1 cellular context compared by ENCODE assay signal in the genomic region with DNA sequence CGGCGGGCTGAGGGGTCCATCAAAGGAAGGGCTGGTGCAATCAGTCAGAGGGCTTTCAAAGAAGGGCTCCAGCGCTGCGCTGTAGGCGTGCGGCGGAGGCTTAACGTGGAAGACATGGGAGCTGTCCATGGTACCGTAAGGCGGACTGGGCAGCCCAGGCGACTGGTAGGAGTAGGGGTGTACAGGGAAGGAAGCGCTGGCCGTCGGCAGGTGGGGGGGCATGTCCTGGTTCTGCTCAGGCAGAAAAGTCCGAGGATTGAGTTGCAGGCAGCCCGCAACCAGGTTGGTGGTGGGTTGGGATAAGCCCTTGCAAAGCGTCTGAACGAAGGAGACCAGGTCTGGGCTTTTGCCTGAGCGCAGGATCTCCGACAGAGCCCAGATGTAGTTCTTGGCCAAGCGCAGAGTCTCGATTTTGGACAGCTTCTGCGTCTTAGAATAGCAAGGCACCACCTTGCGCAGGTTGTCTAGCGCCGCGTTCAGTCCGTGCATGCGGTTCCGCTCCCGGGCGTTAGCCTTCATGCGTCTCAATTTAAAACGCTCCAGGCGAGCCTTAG.
TF ChIP-seq lines count a peak whose summit lies in the region.

No MANE protein-coding gene starts in this region.

TF ChIP-seq in HepG2, 621 proteins besides CTCF, POLR2A, EP300 and RAD21 (continued from another document and continues in another):
- TF ChIP-seq, protein P1, sequence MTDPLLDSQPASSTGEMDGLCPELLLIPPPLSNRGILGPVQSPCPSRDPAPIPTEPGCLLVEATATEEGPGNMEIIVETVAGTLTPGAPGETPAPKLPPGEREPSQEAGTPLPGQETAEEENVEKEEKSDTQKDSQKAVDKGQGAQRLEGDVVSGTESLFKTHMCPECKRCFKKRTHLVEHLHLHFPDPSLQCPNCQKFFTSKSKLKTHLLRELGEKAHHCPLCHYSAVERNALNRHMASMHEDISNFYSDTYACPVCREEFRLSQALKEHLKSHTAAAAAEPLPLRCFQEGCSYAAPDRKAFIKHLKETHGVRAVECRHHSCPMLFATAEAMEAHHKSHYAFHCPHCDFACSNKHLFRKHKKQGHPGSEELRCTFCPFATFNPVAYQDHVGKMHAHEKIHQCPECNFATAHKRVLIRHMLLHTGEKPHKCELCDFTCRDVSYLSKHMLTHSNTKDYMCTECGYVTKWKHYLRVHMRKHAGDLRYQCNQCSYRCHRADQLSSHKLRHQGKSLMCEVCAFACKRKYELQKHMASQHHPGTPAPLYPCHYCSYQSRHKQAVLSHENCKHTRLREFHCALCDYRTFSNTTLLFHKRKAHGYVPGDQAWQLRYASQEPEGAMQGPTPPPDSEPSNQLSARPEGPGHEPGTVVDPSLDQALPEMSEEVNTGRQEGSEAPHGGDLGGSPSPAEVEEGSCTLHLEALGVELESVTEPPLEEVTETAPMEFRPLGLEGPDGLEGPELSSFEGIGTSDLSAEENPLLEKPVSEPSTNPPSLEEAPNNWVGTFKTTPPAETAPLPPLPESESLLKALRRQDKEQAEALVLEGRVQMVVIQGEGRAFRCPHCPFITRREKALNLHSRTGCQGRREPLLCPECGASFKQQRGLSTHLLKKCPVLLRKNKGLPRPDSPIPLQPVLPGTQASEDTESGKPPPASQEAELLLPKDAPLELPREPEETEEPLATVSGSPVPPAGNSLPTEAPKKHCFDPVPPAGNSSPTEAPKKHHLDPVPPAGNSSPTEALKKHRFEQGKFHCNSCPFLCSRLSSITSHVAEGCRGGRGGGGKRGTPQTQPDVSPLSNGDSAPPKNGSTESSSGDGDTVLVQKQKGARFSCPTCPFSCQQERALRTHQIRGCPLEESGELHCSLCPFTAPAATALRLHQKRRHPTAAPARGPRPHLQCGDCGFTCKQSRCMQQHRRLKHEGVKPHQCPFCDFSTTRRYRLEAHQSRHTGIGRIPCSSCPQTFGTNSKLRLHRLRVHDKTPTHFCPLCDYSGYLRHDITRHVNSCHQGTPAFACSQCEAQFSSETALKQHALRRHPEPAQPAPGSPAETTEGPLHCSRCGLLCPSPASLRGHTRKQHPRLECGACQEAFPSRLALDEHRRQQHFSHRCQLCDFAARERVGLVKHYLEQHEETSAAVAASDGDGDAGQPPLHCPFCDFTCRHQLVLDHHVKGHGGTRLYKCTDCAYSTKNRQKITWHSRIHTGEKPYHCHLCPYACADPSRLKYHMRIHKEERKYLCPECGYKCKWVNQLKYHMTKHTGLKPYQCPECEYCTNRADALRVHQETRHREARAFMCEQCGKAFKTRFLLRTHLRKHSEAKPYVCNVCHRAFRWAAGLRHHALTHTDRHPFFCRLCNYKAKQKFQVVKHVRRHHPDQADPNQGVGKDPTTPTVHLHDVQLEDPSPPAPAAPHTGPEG (CRISPR knock-in tag; IDR thresholded peaks at IDR 0.05): peak; percentile 82; the same call in 1 of the 2 replicates
- TF ChIP-seq ZNF615 (CRISPR knock-in tag; IDR thresholded peaks at IDR 0.05; ENCODE audit: borderline replicate concordance) (no peak; the same call in 1 of the 2 replicates), U2AF1 (optimal IDR thresholded peaks at IDR 0.05; ENCODE audit: low read depth, low read length) (no peak), ZNF224 (CRISPR knock-in tag; IDR thresholded peaks at IDR 0.05) (no peak), ZSCAN21 (CRISPR knock-in tag; IDR thresholded peaks at IDR 0.05; ENCODE audit: borderline replicate concordance) (peak; percentile 90), ZSCAN12 (CRISPR knock-in tag; IDR thresholded peaks at IDR 0.05) (0 out of 2 replicates have a peak, but pooled peaks have one; percentile 72), ZNF441 (CRISPR knock-in tag; IDR thresholded peaks at IDR 0.05; ENCODE audit: borderline replicate concordance) (peak; percentile 80; the same call in 1 of the 2 replicates), TBX3 (IDR thresholded peaks at IDR 0.05; ENCODE audit: borderline replicate concordance) (no peak), CHD2 (IDR thresholded peaks at IDR 0.05; ENCODE audit: low read depth, low read length) (no peak), ZMYM4 (CRISPR knock-in tag; IDR thresholded peaks at IDR 0.05) (peak; percentile 83), MEIS1 (CRISPR knock-in tag; IDR thresholded peaks at IDR 0.05; ENCODE audit: borderline replicate concordance) (no peak), NRL (CRISPR knock-in tag; IDR thresholded peaks at IDR 0.05; ENCODE audit: borderline replicate concordance) (peak; percentile 82), MED8 (CRISPR knock-in tag; IDR thresholded peaks at IDR 0.05; ENCODE audit: insufficient replicate concordance) (no peak), NR2F6 (IDR thresholded peaks at IDR 0.05) (no peak), NR2F6 (CRISPR knock-in tag; IDR thresholded peaks at IDR 0.05) (no peak), IKZF4 (CRISPR knock-in tag; IDR thresholded peaks at IDR 0.05; ENCODE audit: borderline replicate concordance, low read depth, not compliant biosample characterization) (peak; percentile 93), HMGA1 (CRISPR knock-in tag; conservative IDR thresholded peaks at IDR 0.05) (no peak), SCMH1 (CRISPR knock-in tag; IDR thresholded peaks at IDR 0.05; ENCODE audit: borderline replicate concordance) (no peak), HMG20A (CRISPR knock-in tag; IDR thresholded peaks at IDR 0.05; ENCODE audit: borderline replicate concordance) (no peak), ZNF205 (CRISPR knock-in tag; IDR thresholded peaks at IDR 0.05) (peak; percentile 77), ISX (CRISPR knock-in tag; conservative IDR thresholded peaks at IDR 0.05) (peak; percentile 95), ZNF879 (CRISPR knock-in tag; IDR thresholded peaks at IDR 0.05) (no peak), RFX3 (CRISPR knock-in tag; IDR thresholded peaks at IDR 0.05) (no peak), NFYB (CRISPR knock-in tag; IDR thresholded peaks at IDR 0.05) (no peak; the same call in 1 of the 2 replicates), FOXJ3 (CRISPR knock-in tag; IDR thresholded peaks at IDR 0.05; ENCODE audit: borderline replicate concordance) (no peak)
- TF ChIP-seq, protein P2, sequence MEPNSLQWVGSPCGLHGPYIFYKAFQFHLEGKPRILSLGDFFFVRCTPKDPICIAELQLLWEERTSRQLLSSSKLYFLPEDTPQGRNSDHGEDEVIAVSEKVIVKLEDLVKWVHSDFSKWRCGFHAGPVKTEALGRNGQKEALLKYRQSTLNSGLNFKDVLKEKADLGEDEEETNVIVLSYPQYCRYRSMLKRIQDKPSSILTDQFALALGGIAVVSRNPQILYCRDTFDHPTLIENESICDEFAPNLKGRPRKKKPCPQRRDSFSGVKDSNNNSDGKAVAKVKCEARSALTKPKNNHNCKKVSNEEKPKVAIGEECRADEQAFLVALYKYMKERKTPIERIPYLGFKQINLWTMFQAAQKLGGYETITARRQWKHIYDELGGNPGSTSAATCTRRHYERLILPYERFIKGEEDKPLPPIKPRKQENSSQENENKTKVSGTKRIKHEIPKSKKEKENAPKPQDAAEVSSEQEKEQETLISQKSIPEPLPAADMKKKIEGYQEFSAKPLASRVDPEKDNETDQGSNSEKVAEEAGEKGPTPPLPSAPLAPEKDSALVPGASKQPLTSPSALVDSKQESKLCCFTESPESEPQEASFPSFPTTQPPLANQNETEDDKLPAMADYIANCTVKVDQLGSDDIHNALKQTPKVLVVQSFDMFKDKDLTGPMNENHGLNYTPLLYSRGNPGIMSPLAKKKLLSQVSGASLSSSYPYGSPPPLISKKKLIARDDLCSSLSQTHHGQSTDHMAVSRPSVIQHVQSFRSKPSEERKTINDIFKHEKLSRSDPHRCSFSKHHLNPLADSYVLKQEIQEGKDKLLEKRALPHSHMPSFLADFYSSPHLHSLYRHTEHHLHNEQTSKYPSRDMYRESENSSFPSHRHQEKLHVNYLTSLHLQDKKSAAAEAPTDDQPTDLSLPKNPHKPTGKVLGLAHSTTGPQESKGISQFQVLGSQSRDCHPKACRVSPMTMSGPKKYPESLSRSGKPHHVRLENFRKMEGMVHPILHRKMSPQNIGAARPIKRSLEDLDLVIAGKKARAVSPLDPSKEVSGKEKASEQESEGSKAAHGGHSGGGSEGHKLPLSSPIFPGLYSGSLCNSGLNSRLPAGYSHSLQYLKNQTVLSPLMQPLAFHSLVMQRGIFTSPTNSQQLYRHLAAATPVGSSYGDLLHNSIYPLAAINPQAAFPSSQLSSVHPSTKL (CRISPR knock-in tag; IDR thresholded peaks at IDR 0.05): peak; percentile 55
- TF ChIP-seq, protein P3, sequence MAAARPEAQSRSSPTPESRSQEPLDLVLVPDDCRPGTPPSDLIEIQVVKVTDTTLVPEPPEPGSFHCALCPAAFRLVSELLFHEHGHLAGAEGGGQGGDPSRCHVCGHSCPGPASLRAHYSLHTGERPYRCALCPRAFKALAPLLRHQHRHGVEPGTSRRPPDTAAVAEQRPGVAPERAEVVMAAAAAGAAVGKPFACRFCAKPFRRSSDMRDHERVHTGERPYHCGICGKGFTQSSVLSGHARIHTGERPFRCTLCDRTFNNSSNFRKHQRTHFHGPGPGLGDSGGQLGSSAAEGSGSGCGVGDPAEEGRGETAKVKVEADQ (CRISPR knock-in tag; IDR thresholded peaks at IDR 0.05; ENCODE audit: borderline replicate concordance): no peak
- TF ChIP-seq, protein P4, sequence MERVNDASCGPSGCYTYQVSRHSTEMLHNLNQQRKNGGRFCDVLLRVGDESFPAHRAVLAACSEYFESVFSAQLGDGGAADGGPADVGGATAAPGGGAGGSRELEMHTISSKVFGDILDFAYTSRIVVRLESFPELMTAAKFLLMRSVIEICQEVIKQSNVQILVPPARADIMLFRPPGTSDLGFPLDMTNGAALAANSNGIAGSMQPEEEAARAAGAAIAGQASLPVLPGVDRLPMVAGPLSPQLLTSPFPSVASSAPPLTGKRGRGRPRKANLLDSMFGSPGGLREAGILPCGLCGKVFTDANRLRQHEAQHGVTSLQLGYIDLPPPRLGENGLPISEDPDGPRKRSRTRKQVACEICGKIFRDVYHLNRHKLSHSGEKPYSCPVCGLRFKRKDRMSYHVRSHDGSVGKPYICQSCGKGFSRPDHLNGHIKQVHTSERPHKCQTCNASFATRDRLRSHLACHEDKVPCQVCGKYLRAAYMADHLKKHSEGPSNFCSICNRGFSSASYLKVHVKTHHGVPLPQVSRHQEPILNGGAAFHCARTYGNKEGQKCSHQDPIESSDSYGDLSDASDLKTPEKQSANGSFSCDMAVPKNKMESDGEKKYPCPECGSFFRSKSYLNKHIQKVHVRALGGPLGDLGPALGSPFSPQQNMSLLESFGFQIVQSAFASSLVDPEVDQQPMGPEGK (CRISPR knock-in tag; IDR thresholded peaks at IDR 0.05): peak; percentile 43; the same call in 1 of the 2 replicates
- TF ChIP-seq, protein P5, sequence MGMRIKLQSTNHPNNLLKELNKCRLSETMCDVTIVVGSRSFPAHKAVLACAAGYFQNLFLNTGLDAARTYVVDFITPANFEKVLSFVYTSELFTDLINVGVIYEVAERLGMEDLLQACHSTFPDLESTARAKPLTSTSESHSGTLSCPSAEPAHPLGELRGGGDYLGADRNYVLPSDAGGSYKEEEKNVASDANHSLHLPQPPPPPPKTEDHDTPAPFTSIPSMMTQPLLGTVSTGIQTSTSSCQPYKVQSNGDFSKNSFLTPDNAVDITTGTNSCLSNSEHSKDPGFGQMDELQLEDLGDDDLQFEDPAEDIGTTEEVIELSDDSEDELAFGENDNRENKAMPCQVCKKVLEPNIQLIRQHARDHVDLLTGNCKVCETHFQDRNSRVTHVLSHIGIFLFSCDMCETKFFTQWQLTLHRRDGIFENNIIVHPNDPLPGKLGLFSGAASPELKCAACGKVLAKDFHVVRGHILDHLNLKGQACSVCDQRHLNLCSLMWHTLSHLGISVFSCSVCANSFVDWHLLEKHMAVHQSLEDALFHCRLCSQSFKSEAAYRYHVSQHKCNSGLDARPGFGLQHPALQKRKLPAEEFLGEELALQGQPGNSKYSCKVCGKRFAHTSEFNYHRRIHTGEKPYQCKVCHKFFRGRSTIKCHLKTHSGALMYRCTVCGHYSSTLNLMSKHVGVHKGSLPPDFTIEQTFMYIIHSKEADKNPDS (CRISPR knock-in tag; IDR thresholded peaks at IDR 0.05): no peak
- TF ChIP-seq, protein P6, sequence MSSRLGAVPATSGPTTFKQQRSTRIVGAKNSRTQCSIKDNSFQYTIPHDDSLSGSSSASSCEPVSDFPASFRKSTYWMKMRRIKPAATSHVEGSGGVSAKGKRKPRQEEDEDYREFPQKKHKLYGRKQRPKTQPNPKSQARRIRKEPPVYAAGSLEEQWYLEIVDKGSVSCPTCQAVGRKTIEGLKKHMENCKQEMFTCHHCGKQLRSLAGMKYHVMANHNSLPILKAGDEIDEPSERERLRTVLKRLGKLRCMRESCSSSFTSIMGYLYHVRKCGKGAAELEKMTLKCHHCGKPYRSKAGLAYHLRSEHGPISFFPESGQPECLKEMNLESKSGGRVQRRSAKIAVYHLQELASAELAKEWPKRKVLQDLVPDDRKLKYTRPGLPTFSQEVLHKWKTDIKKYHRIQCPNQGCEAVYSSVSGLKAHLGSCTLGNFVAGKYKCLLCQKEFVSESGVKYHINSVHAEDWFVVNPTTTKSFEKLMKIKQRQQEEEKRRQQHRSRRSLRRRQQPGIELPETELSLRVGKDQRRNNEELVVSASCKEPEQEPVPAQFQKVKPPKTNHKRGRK (CRISPR knock-in tag; IDR thresholded peaks at IDR 0.05): no peak
- TF ChIP-seq, protein P7, sequence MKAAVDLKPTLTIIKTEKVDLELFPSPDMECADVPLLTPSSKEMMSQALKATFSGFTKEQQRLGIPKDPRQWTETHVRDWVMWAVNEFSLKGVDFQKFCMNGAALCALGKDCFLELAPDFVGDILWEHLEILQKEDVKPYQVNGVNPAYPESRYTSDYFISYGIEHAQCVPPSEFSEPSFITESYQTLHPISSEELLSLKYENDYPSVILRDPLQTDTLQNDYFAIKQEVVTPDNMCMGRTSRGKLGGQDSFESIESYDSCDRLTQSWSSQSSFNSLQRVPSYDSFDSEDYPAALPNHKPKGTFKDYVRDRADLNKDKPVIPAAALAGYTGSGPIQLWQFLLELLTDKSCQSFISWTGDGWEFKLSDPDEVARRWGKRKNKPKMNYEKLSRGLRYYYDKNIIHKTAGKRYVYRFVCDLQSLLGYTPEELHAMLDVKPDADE (CRISPR knock-in tag; IDR thresholded peaks at IDR 0.05): peak; percentile 88; the same call in 1 of the 2 replicates
- TF ChIP-seq, protein P8, sequence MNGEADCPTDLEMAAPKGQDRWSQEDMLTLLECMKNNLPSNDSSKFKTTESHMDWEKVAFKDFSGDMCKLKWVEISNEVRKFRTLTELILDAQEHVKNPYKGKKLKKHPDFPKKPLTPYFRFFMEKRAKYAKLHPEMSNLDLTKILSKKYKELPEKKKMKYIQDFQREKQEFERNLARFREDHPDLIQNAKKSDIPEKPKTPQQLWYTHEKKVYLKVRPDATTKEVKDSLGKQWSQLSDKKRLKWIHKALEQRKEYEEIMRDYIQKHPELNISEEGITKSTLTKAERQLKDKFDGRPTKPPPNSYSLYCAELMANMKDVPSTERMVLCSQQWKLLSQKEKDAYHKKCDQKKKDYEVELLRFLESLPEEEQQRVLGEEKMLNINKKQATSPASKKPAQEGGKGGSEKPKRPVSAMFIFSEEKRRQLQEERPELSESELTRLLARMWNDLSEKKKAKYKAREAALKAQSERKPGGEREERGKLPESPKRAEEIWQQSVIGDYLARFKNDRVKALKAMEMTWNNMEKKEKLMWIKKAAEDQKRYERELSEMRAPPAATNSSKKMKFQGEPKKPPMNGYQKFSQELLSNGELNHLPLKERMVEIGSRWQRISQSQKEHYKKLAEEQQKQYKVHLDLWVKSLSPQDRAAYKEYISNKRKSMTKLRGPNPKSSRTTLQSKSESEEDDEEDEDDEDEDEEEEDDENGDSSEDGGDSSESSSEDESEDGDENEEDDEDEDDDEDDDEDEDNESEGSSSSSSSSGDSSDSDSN (CRISPR knock-in tag; IDR thresholded peaks at IDR 0.05): 0 out of 2 replicates have a peak, but pooled peaks have one; percentile 21
